18 cellular contexts compared by ENCODE assay signal in the genomic region with DNA sequence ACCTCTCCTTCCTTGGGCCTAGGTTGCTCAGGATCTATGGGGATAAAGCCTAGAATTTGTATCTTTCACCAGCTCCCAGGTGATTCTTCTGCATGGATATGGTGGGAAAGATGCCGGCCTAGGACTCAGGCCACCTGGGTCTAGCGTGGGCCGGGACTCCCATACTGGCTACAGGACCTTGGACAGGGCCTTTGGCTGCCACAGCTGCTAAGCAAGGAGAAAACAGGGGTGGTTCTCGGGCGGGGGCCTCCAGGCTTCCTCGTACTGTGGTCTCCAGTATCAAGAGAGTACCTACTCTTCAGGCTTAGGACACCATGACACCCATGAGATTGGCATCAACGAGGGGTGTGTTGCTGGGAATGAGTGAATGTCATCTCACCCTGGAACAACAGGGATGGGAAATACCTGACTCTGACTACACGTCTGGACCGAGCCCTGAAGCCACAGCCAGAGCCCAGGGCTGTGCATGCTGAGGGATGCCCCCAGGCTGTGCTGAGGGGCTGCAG.
"Had no signal": no experiment of that assay in that cellular context is flagged by ENCODE, and none has a peak within 500 bp of the region (broad histone marks: within the 10 kb centered on the region; RNA-seq: fewer than 3 reads in every experiment).

No MANE protein-coding gene starts in this region.

- H3K27me3 ChIP-seq: breast epithelium, suprapubic skin, upper lobe of left lung had no signal

- H3K4me3 ChIP-seq: breast epithelium, gastroesophageal sphincter, mucosa of descending colon, suprapubic skin, upper lobe of left lung had no signal

- H3K36me3 Mint-ChIP-seq: activated naive CD8-positive, alpha-beta T cell treated with anti-CD3 and anti-CD28 coated beads for 36 hours; natural killer cell had no signal

- H3K4me1 Mint-ChIP-seq: activated naive CD8-positive, alpha-beta T cell treated with anti-CD3 and anti-CD28 coated beads for 36 hours had no signal

- H3K4me1 ChIP-seq: breast epithelium, gastroesophageal sphincter, suprapubic skin had no signal

- H3K27ac ChIP-seq: breast epithelium, gastroesophageal sphincter, suprapubic skin, upper lobe of left lung, WERI-Rb-1 had no signal

- H3K9me3 ChIP-seq: breast epithelium, gastroesophageal sphincter, mucosa of descending colon, suprapubic skin, upper lobe of left lung had no signal

- DNase-seq: activated CD4-positive, alpha-beta T cell treated with anti-CD3 and anti-CD28 coated beads for 4 hours; activated CD8-positive, alpha-beta memory T cell treated with anti-CD3 and anti-CD28 coated beads, Interleukin-2, amount 50 U/mL, for 4 hours; activated CD8-positive, alpha-beta T cell treated with anti-CD3 and anti-CD28 coated beads for 36 hours; activated gamma-delta T cell treated with Interleukin-2 at 50 U/mL for 16 hours; activated naive CD8-positive, alpha-beta T cell treated with anti-CD3 and anti-CD28 coated beads for 36 hours; activated T-cell treated with anti-CD3 and anti-CD28 coated beads, Interleukin-2, amount 50 U/mL, for 72 hours; kidney glomerular epithelial cell; mammary epithelial cell; mucosa of descending colon; natural killer cell; stimulated activated CD4-positive, alpha-beta T cell treated with anti-CD3 and anti-CD28 coated beads, Interleukin-2, amount 100 ng/mL, for 48 hours; stimulated activated naive CD8-positive, alpha-beta T cell treated with anti-CD3 and anti-CD28 coated beads, Interleukin-15, Interleukin-2, amounts not matched to agents 100 U/mL and 50 U/mL, for 24 hours; T-helper 1 cell; WERI-Rb-1 had no signal

- H3K4me3 Mint-ChIP-seq: activated CD8-positive, alpha-beta T cell treated with anti-CD3 and anti-CD28 coated beads for 36 hours; activated naive CD8-positive, alpha-beta T cell treated with anti-CD3 and anti-CD28 coated beads for 36 hours; activated T-cell treated with anti-CD3 and anti-CD28 coated beads, Interleukin-2, amount 50 U/mL, for 72 hours; natural killer cell had no signal

- H3K27me3 Mint-ChIP-seq: activated CD8-positive, alpha-beta T cell treated with anti-CD3 and anti-CD28 coated beads for 36 hours; activated naive CD8-positive, alpha-beta T cell treated with anti-CD3 and anti-CD28 coated beads for 36 hours had no signal

- ATAC-seq: activated CD8-positive, alpha-beta T cell treated with anti-CD3 and anti-CD28 coated beads for 36 hours; activated T-cell treated with anti-CD3 and anti-CD28 coated beads, Interleukin-2, amount 50 U/mL, for 72 hours; gastroesophageal sphincter; mucosa of descending colon; natural killer cell; stimulated activated naive CD8-positive, alpha-beta T cell treated with anti-CD3 and anti-CD28 coated beads, Interleukin-15, Interleukin-2, amounts not matched to agents 100 U/mL and 50 U/mL, for 24 hours had no signal

- H3K27ac Mint-ChIP-seq: activated CD8-positive, alpha-beta T cell treated with anti-CD3 and anti-CD28 coated beads for 36 hours; activated naive CD8-positive, alpha-beta T cell treated with anti-CD3 and anti-CD28 coated beads for 36 hours; activated T-cell treated with anti-CD3 and anti-CD28 coated beads, Interleukin-2, amount 50 U/mL, for 72 hours; natural killer cell had no signal

- H3K36me3 ChIP-seq: breast epithelium, gastroesophageal sphincter, suprapubic skin, upper lobe of left lung, WERI-Rb-1 had no signal

- H3K9me3 Mint-ChIP-seq: activated CD8-positive, alpha-beta T cell treated with anti-CD3 and anti-CD28 coated beads for 36 hours; activated naive CD8-positive, alpha-beta T cell treated with anti-CD3 and anti-CD28 coated beads for 36 hours; activated T-cell treated with anti-CD3 and anti-CD28 coated beads, Interleukin-2, amount 50 U/mL, for 72 hours; natural killer cell had no signal
